13 cellular contexts compared by ENCODE assay signal in the genomic region with DNA sequence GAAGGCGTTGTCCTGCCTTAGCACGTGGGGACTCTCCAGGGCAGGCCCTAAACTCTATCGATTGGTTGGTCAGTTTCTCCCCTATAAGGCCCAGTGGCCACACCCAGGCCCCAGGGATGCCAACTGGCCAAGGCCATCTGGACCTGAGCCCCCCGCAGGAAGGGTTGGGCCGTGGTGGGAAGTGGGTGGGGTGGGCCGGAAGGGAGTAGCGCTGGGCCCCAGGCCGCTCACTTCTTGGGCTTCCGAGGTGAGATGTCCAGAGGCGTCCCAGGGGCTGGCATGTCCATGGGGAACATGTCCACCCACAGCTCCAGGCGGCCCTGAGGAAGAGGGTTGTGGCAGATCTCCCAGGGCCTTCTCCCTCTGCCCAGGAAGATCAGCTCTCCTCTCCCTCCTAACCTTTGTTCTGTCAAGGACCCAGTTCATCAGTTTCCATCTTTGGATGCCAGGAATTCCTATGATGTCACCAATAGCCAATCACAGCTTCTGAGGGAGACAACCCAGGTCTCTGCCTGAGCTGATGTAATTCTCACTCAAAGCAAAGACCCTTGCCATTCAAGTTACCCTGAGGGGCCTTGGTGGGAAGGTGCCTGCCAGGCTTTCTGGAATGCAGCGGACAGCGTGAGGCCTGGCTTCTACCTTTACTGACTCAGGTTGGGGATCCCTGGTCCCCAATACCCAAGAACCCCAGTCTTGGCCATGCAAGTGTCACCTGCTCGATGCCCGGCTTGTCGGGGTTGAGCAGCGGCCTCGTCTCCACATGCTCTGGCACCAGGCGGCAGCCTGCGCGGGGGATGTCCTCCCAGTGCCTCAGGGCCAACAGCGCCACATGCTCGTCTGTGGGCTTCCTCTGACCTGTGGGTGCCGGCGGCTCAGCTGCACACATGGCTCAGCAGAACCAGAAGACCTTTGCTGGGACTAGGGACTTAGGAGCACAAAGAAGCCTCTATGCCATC. TPM values are rescaled to one million over a fixed set of nuclear protein-coding genes. Genes with fewer than 3 reads are reported as not detected.
DNase-seq lines count a peak whose midpoint lies in the region; ATAC-seq and TF ChIP-seq lines count a peak whose summit lies in the region.
"Had no signal": no experiment of that assay in that cellular context is flagged by ENCODE, and none has a peak within 500 bp of the region (broad histone marks: within the 10 kb centered on the region; RNA-seq: fewer than 3 reads in every experiment).

No MANE protein-coding gene starts in this region.

- TF ChIP-seq CTCF in H9 (conservative IDR thresholded peaks at IDR 0.05) (no peak), choroid plexus epithelial cell (conservative IDR thresholded peaks at IDR 0.05; ENCODE audit: low read depth, low read length) (no peak)

- no peaks in the 10 kb centered on the region for H3K79me1 ChIP-seq in H9 (ENCODE audit: insufficient read depth, low read depth, low read length, poor library complexity, severe bottlenecking)
- no peaks in the 10 kb centered on the region for H3K79me1 ChIP-seq in mesendoderm (ENCODE audit: low read length)

- no peak overlapping the region; a peak in 1 of 5 replicates for H3K4me3 Mint-ChIP-seq in H9
- H3K4me3 Mint-ChIP-seq: dendritic cell treated with granulocyte-macrophage colony-stimulating factor and Interleukin-4, amounts not matched to agents 40 ng/mL and 50 ng/mL, for 4 days had no signal

- H3K79me2 ChIP-seq in H9 (ENCODE audit: insufficient read depth, low read length): no peaks in the 10 kb centered on the region
- H3K79me2 ChIP-seq in mesendoderm (ENCODE audit: control insufficient read depth, insufficient read depth, low read length): no peaks in the 10 kb centered on the region

- peak overlapping the region; percentile 75 for H3K14ac ChIP-seq in H9 (ENCODE audit: insufficient read depth, low read length)

- H3K27me3 Mint-ChIP-seq in H9 (ENCODE audit: low read depth): no peaks in the 10 kb centered on the region; the same call in 1 of the 2 replicates
- H3K27me3 Mint-ChIP-seq: dendritic cell treated with granulocyte-macrophage colony-stimulating factor and Interleukin-4, amounts not matched to agents 40 ng/mL and 50 ng/mL, for 4 days had no signal

- H3K9me3 Mint-ChIP-seq in H9: peaks cover 0 to 3% of the 10 kb centered on the region in 2 experiments; a peak in 2 of 5 replicates
- H3K9me3 Mint-ChIP-seq: dendritic cell treated with granulocyte-macrophage colony-stimulating factor and Interleukin-4, amounts not matched to agents 40 ng/mL and 50 ng/mL, for 4 days had no signal

- no peak overlapping the region for H4K8ac ChIP-seq in H9 (replicated peaks; ENCODE audit: insufficient read length, low read depth, low read length)
- H4K8ac ChIP-seq in mesendoderm (ENCODE audit: low read depth, low read length): no peak overlapping the region

- H2BK120ac ChIP-seq in H9 (ENCODE audit: low read depth, low read length, poor library complexity, severe bottlenecking) (no peak overlapping the region), mesendoderm (ENCODE audit: low read depth, low read length) (no peak overlapping the region)

- H3K36me3 ChIP-seq in mesendoderm (ENCODE audit: control insufficient read depth, insufficient read depth, low read length): no peaks in the 10 kb centered on the region
- H3K36me3 ChIP-seq: ascending aorta had no signal

- H3K18ac ChIP-seq in H9 (ENCODE audit: insufficient read length, low read depth, low read length) (peak overlapping the region; percentile 73), mesendoderm (ENCODE audit: low read length) (no peak overlapping the region)

- no peak overlapping the region for H2AFZ ChIP-seq in H9 (ENCODE audit: low read length)

- H3K4ac ChIP-seq in H9 (ENCODE audit: low read depth, low read length) (peak overlapping the region; percentile 36; the same call in 1 of the 2 replicates), mesendoderm (ENCODE audit: low read depth, low read length) (peak overlapping the region; percentile 66)

- DNase-seq in AG08395 (ENCODE audit: low spot score): peak; percentile 18
- peak; percentile 68 for DNase-seq in H9
- peak; percentile 22 for DNase-seq in choroid plexus epithelial cell (ENCODE audit: low read depth)
- peak; percentile 98 for DNase-seq in mesendoderm
- no peak for DNase-seq in activated CD4-positive, CD25-positive, alpha-beta regulatory T cell (lab: John Stamatoyannopoulos, UW)
- no peak for DNase-seq in NCI-H146 (lab: John Stamatoyannopoulos, UW)
- no peak for DNase-seq in NCI-H1436 treated with DMSO at 0.1 percent for 48 hours (lab: John Stamatoyannopoulos, UW)

- H3K23me2 ChIP-seq in H9 (ENCODE audit: insufficient read length, low read depth, low read length, poor library complexity, severe bottlenecking): no peaks in the 10 kb centered on the region

- no peak overlapping the region for H2BK20ac ChIP-seq in H9 (ENCODE audit: low read depth, low read length, poor library complexity, severe bottlenecking)

- peaks cover 46 to 63% of the 10 kb centered on the region in 2 experiments for H3K4me1 Mint-ChIP-seq in H9

- ATAC-seq in HG03520 (IDR thresholded peaks at IDR 0.05; ENCODE audit: unreplicated experiment): no peak
- ATAC-seq: PC-3 had no signal

- H2BK15ac ChIP-seq in H9 (ENCODE audit: low read depth, low read length) (no peak overlapping the region), mesendoderm (replicated peaks; ENCODE audit: low read depth) (no peak overlapping the region)

- H3K4me2 ChIP-seq in H9 (ENCODE audit: insufficient read depth, insufficient read length, low read length): no peak overlapping the region
- H3K4me2 ChIP-seq in mesendoderm (ENCODE audit: low read length): no peak overlapping the region

- H4K91ac ChIP-seq in H9 (ENCODE audit: insufficient read length, low read depth, low read length): peak overlapping the region; percentile 48

- no peak overlapping the region for H4K5ac ChIP-seq in H9 (ENCODE audit: insufficient read length, low read depth, low read length)
- no peak overlapping the region for H4K5ac ChIP-seq in mesendoderm (ENCODE audit: low read length)

- no peak overlapping the region for H3K4me3 ChIP-seq in choroid plexus epithelial cell (ENCODE audit: low read depth, low read length)
- H3K4me3 ChIP-seq in mesendoderm (ENCODE audit: low read length): no peak overlapping the region
- H3K4me3 ChIP-seq: ascending aorta had no signal

- H3K27me3 ChIP-seq in H9 (ENCODE audit: insufficient read depth, low read length): no peaks in the 10 kb centered on the region
- H3K27me3 ChIP-seq in mesendoderm (ENCODE audit: insufficient read depth, low read length, poor library complexity): no peaks in the 10 kb centered on the region
- H3K27me3 ChIP-seq: ascending aorta had no signal

- H4K20me1 ChIP-seq in H9 (ENCODE audit: control insufficient read depth, insufficient read depth, insufficient read length): no peaks in the 10 kb centered on the region

- no peaks in the 10 kb centered on the region for H3K36me3 Mint-ChIP-seq in H9 (ENCODE audit: insufficient read depth in 1 of 3, low read depth in 3 of 3)

- H3K27ac ChIP-seq in H9 (ENCODE audit: insufficient read length, low read depth, low read length) (no peak overlapping the region), mesendoderm (ENCODE audit: low read depth, low read length) (no peak overlapping the region)
- H3K27ac ChIP-seq: ascending aorta had no signal

- H3K9ac ChIP-seq in H9 (ENCODE audit: extremely low read depth, insufficient read length, low read length) (no peak overlapping the region), mesendoderm (ENCODE audit: low read length) (no peak overlapping the region)

- no peak overlapping the region for H3K23ac ChIP-seq in H9 (ENCODE audit: insufficient read length, low read depth, low read length)
- H3K23ac ChIP-seq in mesendoderm (ENCODE audit: low read length): no peak overlapping the region

- WGBS in H9 (ENCODE audit: extremely low coverage, insufficient read length, low lambda C conversion rate): no CpG with 5 or more reads among the region's 25 CpGs
- WGBS in mesendoderm (ENCODE audit: extremely low coverage, insufficient coverage, low lambda C conversion rate): no CpG with 5 or more reads among the region's 25 CpGs

- no peak overlapping the region for H3K56ac ChIP-seq in H9 (ENCODE audit: insufficient read length, low read depth, low read length)
- H3K56ac ChIP-seq in mesendoderm (ENCODE audit: low read length): peak overlapping the region; percentile 73

- H3T11ph ChIP-seq in H9 (ENCODE audit: low read length): no peak overlapping the region

- H2AK5ac ChIP-seq in H9 (ENCODE audit: insufficient read length, low read length) (no peak overlapping the region), mesendoderm (ENCODE audit: low read length) (peak overlapping the region; percentile 10)

- peak overlapping the region; percentile 59 to 88 (median 64); a peak in 5 of 7 replicates for H3K27ac Mint-ChIP-seq in H9
- H3K27ac Mint-ChIP-seq: dendritic cell treated with granulocyte-macrophage colony-stimulating factor and Interleukin-4, amounts not matched to agents 40 ng/mL and 50 ng/mL, for 4 days had no signal

- H3K9me3 ChIP-seq in H9 (ENCODE audit: control insufficient read depth, low read depth, low read length): no peaks in the 10 kb centered on the region
- H3K9me3 ChIP-seq: ascending aorta had no signal

- H3K4me1 ChIP-seq in H9 (ENCODE audit: insufficient read depth, low read length) (no peaks in the 10 kb centered on the region), mesendoderm (ENCODE audit: control insufficient read depth, low read depth, low read length) (peaks cover 2% of the 10 kb centered on the region)
- H3K4me1 ChIP-seq: ascending aorta had no signal

- H2BK12ac ChIP-seq in H9 (ENCODE audit: insufficient read length, low read depth, low read length): no peak overlapping the region

- no peak overlapping the region for H2BK5ac ChIP-seq in H9 (ENCODE audit: insufficient read length, low read length)
- peak overlapping the region; percentile 55 for H2BK5ac ChIP-seq in mesendoderm (ENCODE audit: low read length)

RNA-seq across cellular contexts. Expression of gene OTOF, which starts 14.4 kb away (rescaled TPM):
- total RNA-seq in H9 (2021): 0.15 and 0.35 TPM in 2 replicates
- polyA plus RNA-seq in mesendoderm (2013, experiment 1 of 2): 0.10 TPM
- polyA plus RNA-seq in mesendoderm (2013, experiment 2 of 2): 0.04 TPM
- total RNA-seq: ascending aorta, esophagus mucosa, left colon, PC-3 had no signal

Comparison
In these comparisons a context has a peak if more than half of its experiments do, and no peak if none do; other contexts are left out.
1. DNase-seq: peak in AG08395 (single experiment), H9 (single experiment), choroid plexus epithelial cell (single experiment) and mesendoderm (single experiment); none in activated CD4-positive, CD25-positive, alpha-beta regulatory T cell (0 of 4), NCI-H146 (single experiment) and NCI-H1436 treated with DMSO at 0.1 percent for 48 hours (single experiment).